ENCODE assay signal across 34 cellular contexts in genomic region chr10:107051769-107052168, GRCh38.
"Had no signal": no experiment of that assay in that cellular context is flagged by ENCODE, and none has a peak within 500 bp of the region (broad histone marks: within the 10 kb centered on the region; RNA-seq: fewer than 3 reads in every experiment).

No MANE protein-coding gene starts in this region.

- H3K9me3 ChIP-seq: MG63 had no signal

- DNase-seq: Karpas-422, Kasumi-1, MG63, MM.1S, MV-4-11, NCI-H1048, NCI-H1092, NCI-H1092 treated with DMSO at 0.1 percent for 48 hours, NCI-H1105, NCI-H1105 treated with DMSO at 0.1 percent for 48 hours, NCI-H1417, NCI-H1417 treated with DMSO at 0.1 percent for 48 hours, NCI-H1436, NCI-H1436 treated with DMSO at 0.1 percent for 48 hours, NCI-H146, NCI-H1694, NCI-H1694 treated with DMSO at 0.1 percent for 48 hours, NCI-H187, NCI-H187 treated with DMSO at 0.1 percent for 48 hours, NCI-H1930, NCI-H2029, NCI-H2029 treated with DMSO at 0.1 percent for 48 hours, NCI-H2081, NCI-H2081 treated with DMSO at 0.1 percent for 48 hours, NCI-H2107, NCI-H2171, NCI-H2171 treated with DMSO at 0.1 percent for 48 hours, NCI-H2227 treated with DMSO at 0.1 percent for 48 hours, NCI-H226, NCI-H345, NCI-H446, NCI-H446 treated with DMSO at 0.1 percent for 48 hours, NCI-H510A, NCI-H510A treated with DMSO at 0.1 percent for 48 hours had no signal

- H3K36me3 ChIP-seq: MG63 had no signal

- H3K4me3 ChIP-seq: MG63 had no signal

- H3K27me3 ChIP-seq: MG63 had no signal
